ENCODE assay signal across 10 cellular contexts in genomic region chr12:104733717-104734175, GRCh38.
DNase-seq lines count a peak whose midpoint lies in the region; ATAC-seq and TF ChIP-seq lines count a peak whose summit lies in the region.
"Had no signal": no experiment of that assay in that cellular context is flagged by ENCODE, and none has a peak within 500 bp of the region (broad histone marks: within the 10 kb centered on the region; RNA-seq: fewer than 3 reads in every experiment).

No MANE protein-coding gene starts in this region.

- H3K4me1 Mint-ChIP-seq in activated CD4-positive, alpha-beta T cell treated with anti-CD3 and anti-CD28 coated beads, Interleukin-2, amount 10 ng/mL, durations not matched to agents 7 days and 5 days, result peaks cover 67% of the 10 kb centered on the region

- peak; percentile 37 for DNase-seq in activated CD4-positive, alpha-beta T cell treated with anti-CD3 and anti-CD28 coated beads, Interleukin-2, amount 10 ng/mL, durations not matched to agents 7 days and 5 days
- DNase-seq in activated CD4-positive, alpha-beta T cell treated with anti-CD3 and anti-CD28 coated beads, Interleukin-2, amount 50 U/mL, for 1 hour, result no peak
- no peak for DNase-seq in activated naive CD4-positive, alpha-beta T cell treated with anti-CD3 and anti-CD28 coated beads, Interleukin-2, amount 50 U/mL, for 72 hours (ENCODE audit: low spot score in 2 of 2)
- DNase-seq in uterus (no peak), NCI-H774 (lab: John Stamatoyannopoulos, UW) (no peak), NCI-H187 treated with DMSO at 0.1 percent for 48 hours (lab: John Stamatoyannopoulos, UW) (no peak)

- H3K79me2 ChIP-seq in parathyroid adenoma, result no peaks in the 10 kb centered on the region

- no peak overlapping the region for H3K4me2 ChIP-seq in parathyroid adenoma (ENCODE audit: low read length)

- TF ChIP-seq CTCF in parathyroid adenoma (IDR thresholded peaks at IDR 0.05) (peak; percentile 10), uterus (IDR thresholded peaks at IDR 0.05) (no peak)

- no peak for TF ChIP-seq POLR2A in uterus (IDR thresholded peaks at IDR 0.05)

- no peak overlapping the region for H3K27ac Mint-ChIP-seq in activated CD4-positive, alpha-beta T cell treated with anti-CD3 and anti-CD28 coated beads, Interleukin-2, amount 10 ng/mL, durations not matched to agents 7 days and 5 days
- no peak overlapping the region for H3K27ac Mint-ChIP-seq in activated naive CD4-positive, alpha-beta T cell treated with anti-CD3 and anti-CD28 coated beads, Interleukin-2, amount 50 U/mL, for 72 hours

- intact Hi-C loops in uterus (cut with DNase I; ENCODE audit: low total_unique reads), result no loop called here

- peaks cover 11% of the 10 kb centered on the region for H3K4me1 ChIP-seq in parathyroid adenoma
- peaks cover 0 to 12% of the 10 kb centered on the region in 2 donors for H3K4me1 ChIP-seq in uterus
- H3K4me1 ChIP-seq: Caco-2 had no signal

- TF ChIP-seq RAD21 in Ishikawa (IDR thresholded peaks at IDR 0.05; ENCODE audit: low read depth), result peak; percentile 66

- H3K27me3 ChIP-seq in parathyroid adenoma (ENCODE audit: control insufficient read depth, insufficient read depth, low read length) (no peaks in the 10 kb centered on the region), uterus (no peaks in the 10 kb centered on the region)
- H3K27me3 ChIP-seq: adrenal gland had no signal

- H3K36me3 ChIP-seq in parathyroid adenoma (ENCODE audit: control insufficient read depth, insufficient read depth, low read length), result no peaks in the 10 kb centered on the region
- H3K36me3 ChIP-seq in uterus, result no peaks in the 10 kb centered on the region
- H3K36me3 ChIP-seq: adrenal gland had no signal

- no peaks in the 10 kb centered on the region for H3K27me3 Mint-ChIP-seq in activated CD4-positive, alpha-beta T cell treated with anti-CD3 and anti-CD28 coated beads, Interleukin-2, amount 10 ng/mL, durations not matched to agents 7 days and 5 days

- H3K9me3 ChIP-seq in parathyroid adenoma (ENCODE audit: control insufficient read depth, low read length), result no peaks in the 10 kb centered on the region
- no peaks in the 10 kb centered on the region for H3K9me3 ChIP-seq in uterus
- H3K9me3 ChIP-seq: adrenal gland, Caco-2 had no signal

- H3K27ac ChIP-seq in parathyroid adenoma (no peak overlapping the region), uterus (no peak overlapping the region)
- H3K27ac ChIP-seq: adrenal gland had no signal

- CTCF ChIA-PET in activated CD4-positive, alpha-beta T cell treated with anti-CD3 and anti-CD28 coated beads, Interleukin-2, amount 10 ng/mL, durations not matched to agents 7 days and 5 days (lab: Charles Lee), result interaction anchor here (0.6 to 2.6 kb wide), 4 partner anchors 13 to 520 kb away, joined by 3 to 7 read pairs (median 4); no protein-coding TSS in a partner anchor

- no peak overlapping the region for H2AFZ ChIP-seq in parathyroid adenoma

- no peaks in the 10 kb centered on the region for H3K9me3 Mint-ChIP-seq in activated CD4-positive, alpha-beta T cell treated with anti-CD3 and anti-CD28 coated beads, Interleukin-2, amount 10 ng/mL, durations not matched to agents 7 days and 5 days
- no peaks in the 10 kb centered on the region for H3K9me3 Mint-ChIP-seq in activated naive CD4-positive, alpha-beta T cell treated with anti-CD3 and anti-CD28 coated beads, Interleukin-2, amount 50 U/mL, for 72 hours

- H3K4me3 ChIP-seq in parathyroid adenoma (ENCODE audit: low read depth, low read length) (no peak overlapping the region), uterus (no peak overlapping the region)
- H3K4me3 ChIP-seq: adrenal gland had no signal

- POLR2A ChIA-PET in activated CD4-positive, alpha-beta T cell treated with anti-CD3 and anti-CD28 coated beads, Interleukin-2, amount 10 ng/mL, durations not matched to agents 7 days and 5 days (lab: Charles Lee), result no interaction called here

- ATAC-seq in activated naive CD4-positive, alpha-beta T cell treated with anti-CD3 and anti-CD28 coated beads, Interleukin-2, amount 50 U/mL, for 72 hours, result peak; percentile 41 to 48

- no peaks in the 10 kb centered on the region for H3K36me3 Mint-ChIP-seq in activated CD4-positive, alpha-beta T cell treated with anti-CD3 and anti-CD28 coated beads, Interleukin-2, amount 10 ng/mL, durations not matched to agents 7 days and 5 days (ENCODE audit: low read depth)
- H3K36me3 Mint-ChIP-seq in activated naive CD4-positive, alpha-beta T cell treated with anti-CD3 and anti-CD28 coated beads, Interleukin-2, amount 50 U/mL, for 72 hours, result no peaks in the 10 kb centered on the region

- no peak overlapping the region for H3K9ac ChIP-seq in parathyroid adenoma

- no peak for TF ChIP-seq EP300 in Ishikawa (IDR thresholded peaks at IDR 0.05; ENCODE audit: borderline replicate concordance)

- no peak overlapping the region for H3K4me3 Mint-ChIP-seq in activated CD4-positive, alpha-beta T cell treated with anti-CD3 and anti-CD28 coated beads, Interleukin-2, amount 10 ng/mL, durations not matched to agents 7 days and 5 days

TF ChIP-seq in Ishikawa, 13 proteins besides CTCF, POLR2A, EP300 and RAD21:
- TF ChIP-seq NFIC (IDR thresholded peaks at IDR 0.05), result no peak
- no peak for TF ChIP-seq CREB1 (IDR thresholded peaks at IDR 0.05; ENCODE audit: low read depth)
- no peak for TF ChIP-seq EGR1 (IDR thresholded peaks at IDR 0.05)
- TF ChIP-seq USF1 (IDR thresholded peaks at IDR 0.05), result no peak
- peak; percentile 22; the same call in 1 of the 2 replicates for TF ChIP-seq YY1 (IDR thresholded peaks at IDR 0.05; ENCODE audit: low read depth)
- no peak for TF ChIP-seq CEBPB (IDR thresholded peaks at IDR 0.05)
- no peak for TF ChIP-seq REST (IDR thresholded peaks at IDR 0.05; ENCODE audit: low read depth)
